Comparison of ENCODE assay signal across 21 cellular contexts in genomic region chr5:118293378-118293777, GRCh38.
DNase-seq lines count a peak whose midpoint lies in the region; ATAC-seq and TF ChIP-seq lines count a peak whose summit lies in the region.
"Had no signal": no experiment of that assay in that cellular context is flagged by ENCODE, and none has a peak within 500 bp of the region (broad histone marks: within the 10 kb centered on the region; RNA-seq: fewer than 3 reads in every experiment).

No MANE protein-coding gene starts in this region.

- H3K27ac Mint-ChIP-seq in T-cell (no peak overlapping the region), CD14-positive monocyte (no peak overlapping the region)
- H3K27ac Mint-ChIP-seq: B cell; CD4-positive, CD25-positive, alpha-beta regulatory T cell had no signal

- no peaks in the 10 kb centered on the region for H3K4me1 ChIP-seq in left lung

- H3K4me3 Mint-ChIP-seq in T-cell, result no peak overlapping the region
- no peak overlapping the region for H3K4me3 Mint-ChIP-seq in CD14-positive monocyte
- H3K4me3 Mint-ChIP-seq: B cell; CD4-positive, CD25-positive, alpha-beta regulatory T cell had no signal

- H3K4me1 Mint-ChIP-seq in T-cell (no peaks in the 10 kb centered on the region), CD14-positive monocyte (no peaks in the 10 kb centered on the region)
- H3K4me1 Mint-ChIP-seq: B cell; CD4-positive, CD25-positive, alpha-beta regulatory T cell had no signal

- intact Hi-C loops in Right ventricle myocardium superior (cut with DNase I) (no loop called here), cardiac septum (cut with DNase I) (no loop called here), left lung (cut with DNase I) (no loop called here), CD14-positive monocyte (cut with micrococcal nuclease) (no loop called here)

- DNase-seq in Right ventricle myocardium superior (no peak), cardiac septum (ENCODE audit: low spot score) (no peak), SK-MEL-5 (ENCODE audit: low read depth, low spot score) (peak; percentile 8), T-cell (no peak), inferior parietal cortex (ENCODE audit: extremely low spot score) (no peak), left lung (no peak), CD14-positive monocyte (ENCODE audit: low spot score) (no peak)
- DNase-seq: 8988T; CD4-positive, CD25-positive, alpha-beta regulatory T cell; COR-L47; IMR-90; NCI-H1417 treated with DMSO at 0.1 percent for 48 hours; NCI-H187 treated with DMSO at 0.1 percent for 48 hours; NCI-H2227 treated with DMSO at 0.1 percent for 48 hours; NCI-H510A treated with DMSO at 0.1 percent for 48 hours; NCI-H774; SHP77 treated with DMSO at 0.1 percent for 48 hours had no signal

- H3K9me3 ChIP-seq in left lung, result no peaks in the 10 kb centered on the region

- CTCF ChIA-PET in T-cell (lab: Charles Lee), result no interaction called here

- ATAC-seq in Right ventricle myocardium superior (ENCODE audit: poor library complexity) (peak; percentile 72), HG02610 (IDR thresholded peaks at IDR 0.05; ENCODE audit: unreplicated experiment) (peak; percentile 78), T-cell (replicated peaks in 1 of 4) (no peak), left lung (no peak)
- ATAC-seq: SK-N-SH treated with all-trans-retinoic acid at 6 μM for 48 hours had no signal

- peaks cover under 1 to 8% (median 7%) of the 10 kb centered on the region in 3 donors for H3K9me3 Mint-ChIP-seq in T-cell
- H3K9me3 Mint-ChIP-seq in CD14-positive monocyte, result peaks cover 0 to 5% (median 2%) of the 10 kb centered on the region in 7 donors

- no peaks in the 10 kb centered on the region for H3K36me3 ChIP-seq in left lung

- H3K27me3 Mint-ChIP-seq in T-cell, result peaks cover 0 to 4% of the 10 kb centered on the region in 2 donors
- peaks cover 0 to 2% (median 2%) of the 10 kb centered on the region in 3 donors for H3K27me3 Mint-ChIP-seq in CD14-positive monocyte (ENCODE audit: low read depth in 3 of 3)
- H3K27me3 Mint-ChIP-seq: B cell; CD4-positive, CD25-positive, alpha-beta regulatory T cell had no signal

- in situ Hi-C loops in SK-MEL-5 (cut with HindIII; ENCODE audit: low pct_unique_long_range_greater_than_20kb, low sequenced_read_pairs), result no loop called here

- no peak overlapping the region for H3K27ac ChIP-seq in left lung
- H3K27ac ChIP-seq: HL-60 had no signal

- H3K27me3 ChIP-seq in left lung, result no peaks in the 10 kb centered on the region

- no peaks in the 10 kb centered on the region for H3K36me3 Mint-ChIP-seq in T-cell
- no peaks in the 10 kb centered on the region for H3K36me3 Mint-ChIP-seq in CD14-positive monocyte
- H3K36me3 Mint-ChIP-seq: CD4-positive, CD25-positive, alpha-beta regulatory T cell had no signal

- TF ChIP-seq CTCF in left lung (IDR thresholded peaks at IDR 0.05) (no peak), CD14-positive monocyte (IDR thresholded peaks at IDR 0.05) (no peak)

- H3K4me3 ChIP-seq in left lung, result no peak overlapping the region

- POLR2A ChIA-PET in T-cell (lab: Charles Lee), result no interaction called here

Comparison
In these comparisons a context has a peak if more than half of its experiments do, and no peak if none do; other contexts are left out.
1. ATAC-seq: peak in Right ventricle myocardium superior (single experiment) and HG02610 (single experiment); none in T-cell (0 of 4) and left lung (single experiment).